Comparison of ENCODE assay signal across 20 cellular contexts in the genomic region with DNA sequence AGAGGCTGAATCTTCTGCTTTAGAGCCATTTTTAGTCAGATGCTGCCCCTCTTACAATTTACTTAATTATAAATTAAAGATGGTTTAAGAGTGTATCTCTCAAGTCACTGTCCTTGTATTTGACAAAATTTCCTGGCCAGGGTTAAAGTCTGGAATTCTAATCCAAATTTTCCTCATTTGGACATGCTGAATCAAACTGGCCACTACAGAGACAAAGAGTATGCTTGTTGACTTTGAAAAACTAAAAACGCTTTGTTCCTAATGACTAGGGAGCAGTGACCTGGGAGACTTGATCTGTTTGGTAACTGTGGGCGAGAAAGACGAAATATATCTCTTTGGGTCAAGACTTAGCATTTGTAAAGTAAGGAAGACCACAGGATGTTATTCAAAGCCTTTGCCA.
"Had no signal": no experiment of that assay in that cellular context is flagged by ENCODE, and none has a peak within 500 bp of the region (broad histone marks: within the 10 kb centered on the region; RNA-seq: fewer than 3 reads in every experiment).

No MANE protein-coding gene starts in this region.

- H3K9me3 Mint-ChIP-seq: activated CD8-positive, alpha-beta T cell treated with anti-CD3 and anti-CD28 coated beads for 36 hours; activated T-cell treated with anti-CD3 and anti-CD28 coated beads, Interleukin-2, amount 50 U/mL, for 72 hours; activated T-helper 2 cell treated with anti-CD3 and anti-CD28 coated beads, Interferon-gamma antibody, Interleukin-2, Interleukin-4, amounts not matched to agents 10 μg/mL and 5 μg/mL and 100 μg/mL, durations not matched to agents 14 hours and 24 hours and 36 hours had no signal

- DNase-seq: activated CD4-positive, alpha-beta T cell treated with anti-CD3 and anti-CD28 coated beads for 36 hours; activated CD8-positive, alpha-beta memory T cell treated with anti-CD3 and anti-CD28 coated beads, Interleukin-2, amount 50 U/mL, for 4 hours; activated CD8-positive, alpha-beta T cell treated with anti-CD3 and anti-CD28 coated beads for 36 hours; activated gamma-delta T cell treated with Interleukin-2 at 50 U/mL for 16 hours; activated naive CD4-positive, alpha-beta T cell treated with anti-CD3 and anti-CD28 coated beads, Interleukin-2, amount 50 U/mL, for 16 hours; activated T-cell treated with anti-CD3 and anti-CD28 coated beads, Interleukin-2, amount 50 U/mL, for 72 hours; body of pancreas; NCI-H1092; NCI-H1417; NCI-H2029 treated with DMSO at 0.1 percent for 48 hours; NCI-H345; NCI-H510A; NCI-H526 treated with DMSO at 0.1 percent for 48 hours; NCI-H82; T-helper 1 cell; WERI-Rb-1 had no signal

- H3K4me1 Mint-ChIP-seq: activated CD4-positive, alpha-beta T cell treated with anti-CD3 and anti-CD28 coated beads for 36 hours had no signal

- H3K27ac ChIP-seq: ascending aorta, body of pancreas, KMS-11, SK-N-MC, WERI-Rb-1 had no signal

- H3K27ac Mint-ChIP-seq: activated CD4-positive, alpha-beta T cell treated with anti-CD3 and anti-CD28 coated beads for 36 hours; activated CD8-positive, alpha-beta T cell treated with anti-CD3 and anti-CD28 coated beads for 36 hours; activated T-cell treated with anti-CD3 and anti-CD28 coated beads, Interleukin-2, amount 50 U/mL, for 72 hours; activated T-helper 2 cell treated with anti-CD3 and anti-CD28 coated beads, Interferon-gamma antibody, Interleukin-2, Interleukin-4, amounts not matched to agents 10 μg/mL and 5 μg/mL and 100 μg/mL, durations not matched to agents 14 hours and 24 hours and 36 hours had no signal

- H3K4me3 Mint-ChIP-seq: activated CD4-positive, alpha-beta T cell treated with anti-CD3 and anti-CD28 coated beads for 36 hours; activated CD8-positive, alpha-beta T cell treated with anti-CD3 and anti-CD28 coated beads for 36 hours; activated T-cell treated with anti-CD3 and anti-CD28 coated beads, Interleukin-2, amount 50 U/mL, for 72 hours had no signal

- H3K27me3 Mint-ChIP-seq: activated CD4-positive, alpha-beta T cell treated with anti-CD3 and anti-CD28 coated beads for 36 hours had no signal

- ATAC-seq: activated CD4-positive, alpha-beta T cell treated with anti-CD3 and anti-CD28 coated beads for 36 hours; activated CD8-positive, alpha-beta T cell treated with anti-CD3 and anti-CD28 coated beads for 36 hours; body of pancreas had no signal
